27 cellular contexts compared by ENCODE assay signal in the genomic region with DNA sequence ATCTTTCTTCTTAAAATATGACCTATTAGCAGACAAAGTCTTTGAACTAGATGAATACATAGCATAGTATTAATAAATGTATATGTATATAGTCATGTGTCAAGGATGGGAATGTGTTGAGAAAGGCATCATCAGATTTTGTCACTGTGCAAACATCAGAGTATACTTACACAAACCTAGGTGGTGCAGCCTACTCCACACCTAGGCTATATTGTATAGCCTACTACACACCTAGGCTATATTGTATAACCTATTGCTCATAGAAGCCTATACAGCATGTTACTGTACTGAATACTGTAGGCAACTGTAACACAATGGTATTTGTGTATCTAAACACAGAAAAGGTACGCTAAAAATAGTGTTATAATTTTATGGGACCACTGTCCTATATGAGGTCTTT.
"Had no signal": no experiment of that assay in that cellular context is flagged by ENCODE, and none has a peak within 500 bp of the region (broad histone marks: within the 10 kb centered on the region; RNA-seq: fewer than 3 reads in every experiment).

No MANE protein-coding gene starts in this region.

- H3K27ac Mint-ChIP-seq: nephron; neural progenitor cell; progenitor cell of endocrine pancreas; stimulated activated effector memory CD8-positive, alpha-beta T cell treated with anti-CD3 and anti-CD28 coated beads, Interleukin-12 subunit alpha, Interleukin-12 subunit beta, amount 100 ng/mL, for 72 hours; stimulated activated naive B cell treated with anti-CD40 and anti-IgM and Interleukin-4, amounts not matched to agents 10 μg/mL and 1 μg/mL and 100 μg/mL, for 72 hours; stimulated activated naive CD8-positive, alpha-beta T cell treated with anti-CD3 and anti-CD28 coated beads, Interleukin-15, Interleukin-2, amounts not matched to agents 100 ng/mL and 50 ng/mL, for 24 hours had no signal

- H3K79me2 ChIP-seq: parathyroid adenoma had no signal

- H3K9me3 ChIP-seq: ovary, psoas muscle, right lobe of liver, sigmoid colon, stomach, thoracic aorta, thyroid gland, tibial nerve, upper lobe of left lung, vagina had no signal

- H3K27me3 ChIP-seq: neural progenitor cell, ovary, right lobe of liver, sigmoid colon, stomach, thyroid gland, tibial nerve, upper lobe of left lung, vagina had no signal

- H2AFZ ChIP-seq: neural progenitor cell, parathyroid adenoma had no signal

- H3K4me3 Mint-ChIP-seq: nephron; neural progenitor cell; stimulated activated effector memory CD8-positive, alpha-beta T cell treated with anti-CD3 and anti-CD28 coated beads, Interleukin-12 subunit alpha, Interleukin-12 subunit beta, amount 100 ng/mL, for 72 hours; stimulated activated naive B cell treated with anti-CD40 and anti-IgM and Interleukin-4, amounts not matched to agents 10 μg/mL and 1 μg/mL and 100 μg/mL, for 72 hours; stimulated activated naive CD8-positive, alpha-beta T cell treated with anti-CD3 and anti-CD28 coated beads, Interleukin-15, Interleukin-2, amounts not matched to agents 100 ng/mL and 50 ng/mL, for 24 hours had no signal

- DNase-seq: occipital lobe; ovary; posterior cingulate gyrus; psoas muscle; right cardiac atrium; right lobe of liver; sigmoid colon; small intestine; stimulated activated CD4-positive, alpha-beta T cell treated with anti-CD3 and anti-CD28 coated beads, Interleukin-15, amount 100 ng/mL, for 24 hours; stimulated activated CD4-positive, alpha-beta T cell treated with anti-CD3 and anti-CD28 coated beads, Interleukin-2, amount 100 ng/mL, for 24 hours; stimulated activated CD4-positive, alpha-beta T cell treated with anti-CD3 and anti-CD28 coated beads, Interleukin-2, amount 100 ng/mL, for 48 hours; stimulated activated CD4-positive, alpha-beta T cell treated with anti-CD3 and anti-CD28 coated beads, Interleukin-4, amount 100 ng/mL, for 24 hours; stimulated activated naive B cell treated with anti-CD40 and anti-IgM and Interleukin-4, amounts not matched to agents 10 μg/mL and 1 μg/mL and 100 μg/mL, for 72 hours; stimulated activated naive CD4-positive, alpha-beta T cell treated with Interleukin-2 at 50 U/mL for 16 hours; stomach; thyroid gland; trophoblast cell; upper lobe of left lung had no signal

- H3K4me1 Mint-ChIP-seq: nephron; stimulated activated effector memory CD8-positive, alpha-beta T cell treated with anti-CD3 and anti-CD28 coated beads, Interleukin-12 subunit alpha, Interleukin-12 subunit beta, amount 100 ng/mL, for 72 hours; stimulated activated naive B cell treated with anti-CD40 and anti-IgM and Interleukin-4, amounts not matched to agents 10 μg/mL and 1 μg/mL and 100 μg/mL, for 72 hours had no signal

- H3K27ac ChIP-seq: neural progenitor cell, ovary, parathyroid adenoma, psoas muscle, right lobe of liver, sigmoid colon, stomach, thoracic aorta, thyroid gland, tibial nerve, upper lobe of left lung, vagina had no signal

- H3K4me2 ChIP-seq: neural progenitor cell had no signal

- H3K4me3 ChIP-seq: neural progenitor cell, ovary, psoas muscle, right lobe of liver, sigmoid colon, stomach, thoracic aorta, thyroid gland, tibial nerve, upper lobe of left lung, vagina had no signal

- H3K4me1 ChIP-seq: neural progenitor cell, parathyroid adenoma, psoas muscle, right lobe of liver, sigmoid colon, stomach, thyroid gland, tibial nerve, upper lobe of left lung, vagina had no signal

- H3K27me3 Mint-ChIP-seq: progenitor cell of endocrine pancreas had no signal

- H3K36me3 ChIP-seq: neural progenitor cell, ovary had no signal

- H3K9me3 Mint-ChIP-seq: nephron; neural progenitor cell; stimulated activated effector memory CD8-positive, alpha-beta T cell treated with anti-CD3 and anti-CD28 coated beads, Interleukin-12 subunit alpha, Interleukin-12 subunit beta, amount 100 ng/mL, for 72 hours; stimulated activated naive B cell treated with anti-CD40 and anti-IgM and Interleukin-4, amounts not matched to agents 10 μg/mL and 1 μg/mL and 100 μg/mL, for 72 hours; stimulated activated naive CD8-positive, alpha-beta T cell treated with anti-CD3 and anti-CD28 coated beads, Interleukin-15, Interleukin-2, amounts not matched to agents 100 ng/mL and 50 ng/mL, for 24 hours had no signal

- ATAC-seq: psoas muscle; right cardiac atrium; right lobe of liver; stimulated activated effector memory CD8-positive, alpha-beta T cell treated with anti-CD3 and anti-CD28 coated beads, Interleukin-12 subunit alpha, Interleukin-12 subunit beta, amount 100 ng/mL, for 72 hours; stimulated activated naive B cell treated with anti-CD40 and anti-IgM and Interleukin-4, amounts not matched to agents 10 μg/mL and 1 μg/mL and 100 μg/mL, for 72 hours had no signal

- H3K36me3 Mint-ChIP-seq: stimulated activated effector memory CD8-positive, alpha-beta T cell treated with anti-CD3 and anti-CD28 coated beads, Interleukin-12 subunit alpha, Interleukin-12 subunit beta, amount 100 ng/mL, for 72 hours; stimulated activated naive B cell treated with anti-CD40 and anti-IgM and Interleukin-4, amounts not matched to agents 10 μg/mL and 1 μg/mL and 100 μg/mL, for 72 hours had no signal

- H3K9ac ChIP-seq: neural progenitor cell, parathyroid adenoma had no signal
